24 cellular contexts compared by ENCODE assay signal in genomic region chr21:39197448-39197847, GRCh38.
"Had no signal": no experiment of that assay in that cellular context is flagged by ENCODE, and none has a peak within 500 bp of the region (broad histone marks: within the 10 kb centered on the region; RNA-seq: fewer than 3 reads in every experiment).

No MANE protein-coding gene starts in this region.

- H3K36me3 ChIP-seq: uterus had no signal

- H3K27me3 ChIP-seq: colonic mucosa, dorsolateral prefrontal cortex, foreskin keratinocyte, stomach, suprapubic skin, tibial nerve, uterus had no signal

- H3K27ac ChIP-seq: colonic mucosa, foreskin keratinocyte, stomach, suprapubic skin, tibial nerve, uterus, WERI-Rb-1 had no signal

- H3K4me1 Mint-ChIP-seq: brain, neural crest cell had no signal

- H3K4me2 ChIP-seq: SK-N-SH had no signal

- H3K4me1 ChIP-seq: foreskin keratinocyte, stomach, suprapubic skin, tibial nerve, uterus had no signal

- H3K27me3 Mint-ChIP-seq: activated naive CD4-positive, alpha-beta T cell treated with anti-CD3 and anti-CD28 coated beads, Interleukin-2, amount 50 U/mL, for 24 hours; brain; stimulated activated memory B cell treated with anti-CD40 and anti-IgM and Interleukin-4, amounts not matched to agents 10 μg/mL and 1 μg/mL and 100 μg/mL, for 72 hours had no signal

- DNase-seq: activated CD4-positive, CD25-positive, alpha-beta regulatory T cell treated with anti-CD3 and anti-CD28 coated beads, Interleukin-2, amount 50 U/mL, for 72 hours; activated CD8-positive, alpha-beta memory T cell treated with anti-CD3 and anti-CD28 coated beads for 24 hours; activated gamma-delta T cell treated with Interleukin-2 at 50 U/mL for 16 hours; anterior cingulate cortex; colonic mucosa; dorsolateral prefrontal cortex; foreskin keratinocyte; kidney; left ventricle myocardium superior; mesenchymal stem cell; occipital lobe; SK-N-SH; small intestine; stimulated activated CD4-positive, alpha-beta T cell treated with anti-CD3 and anti-CD28 coated beads, Interleukin-2, amount 100 ng/mL, for 24 hours; stomach; uterus; WERI-Rb-1 had no signal

- H3K9ac ChIP-seq: SK-N-SH had no signal

- H3K9me3 Mint-ChIP-seq: activated naive CD4-positive, alpha-beta T cell treated with anti-CD3 and anti-CD28 coated beads, Interleukin-2, amount 50 U/mL, for 24 hours; brain; neural crest cell; stimulated activated memory B cell treated with anti-CD40 and anti-IgM and Interleukin-4, amounts not matched to agents 10 μg/mL and 1 μg/mL and 100 μg/mL, for 72 hours had no signal

- ATAC-seq: foreskin keratinocyte; left ventricle myocardium superior; sciatic nerve; stimulated activated memory B cell treated with anti-CD40 and anti-IgM and Interleukin-4, amounts not matched to agents 10 μg/mL and 1 μg/mL and 100 μg/mL, for 72 hours had no signal

- H3K4me3 Mint-ChIP-seq: activated naive CD4-positive, alpha-beta T cell treated with anti-CD3 and anti-CD28 coated beads, Interleukin-2, amount 50 U/mL, for 24 hours; brain; neural crest cell; stimulated activated memory B cell treated with anti-CD40 and anti-IgM and Interleukin-4, amounts not matched to agents 10 μg/mL and 1 μg/mL and 100 μg/mL, for 72 hours had no signal

- H3K9me3 ChIP-seq: colonic mucosa, SK-N-SH, stomach, suprapubic skin, tibial nerve, uterus had no signal

- H3K4me3 ChIP-seq: colonic mucosa, dorsolateral prefrontal cortex, stomach, suprapubic skin, tibial nerve, uterus had no signal

- H3K27ac Mint-ChIP-seq: brain; stimulated activated memory B cell treated with anti-CD40 and anti-IgM and Interleukin-4, amounts not matched to agents 10 μg/mL and 1 μg/mL and 100 μg/mL, for 72 hours had no signal

- FAIRE-seq: kidney, small intestine had no signal
